In the genomic region with DNA sequence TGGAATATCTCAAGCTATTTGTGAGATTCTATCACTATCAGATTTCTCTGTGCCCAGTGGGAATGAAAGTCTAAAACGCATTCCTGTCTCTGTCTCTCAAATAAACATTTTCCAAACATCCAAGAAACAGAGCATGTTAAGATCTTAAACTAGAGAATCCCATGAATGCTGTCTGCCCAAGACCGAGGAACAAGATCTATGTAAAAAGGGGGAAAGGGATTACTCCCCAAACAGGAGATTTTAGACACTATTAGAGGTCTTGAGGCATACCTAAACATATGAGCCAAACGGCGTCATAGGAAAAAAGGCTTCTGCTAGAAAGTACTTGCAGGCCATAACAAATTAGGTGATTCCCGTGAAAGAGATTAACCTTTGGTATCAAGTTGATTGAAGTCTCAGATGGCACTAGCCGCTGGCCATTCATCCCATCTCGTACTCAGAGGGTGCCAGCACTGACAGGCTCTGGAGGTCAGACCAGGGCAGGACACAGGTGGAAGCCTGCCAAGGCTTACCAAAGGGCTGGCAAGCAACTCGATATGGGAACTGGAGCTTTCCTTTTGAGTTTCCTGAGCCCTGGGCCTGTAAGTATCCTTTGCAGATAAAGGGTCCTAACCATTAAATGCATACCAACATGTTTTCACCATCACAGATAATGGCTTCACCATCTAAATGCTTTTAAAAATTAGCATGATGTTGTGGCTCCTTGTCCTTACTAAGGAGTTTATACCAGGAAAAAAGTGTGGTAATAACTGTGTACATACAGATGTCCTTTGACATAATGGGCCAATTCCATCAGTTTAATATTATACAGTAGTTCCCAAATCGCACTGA, we compare ENCODE assay signal across 11 cellular contexts.
DNase-seq lines count a peak whose midpoint lies in the region; ATAC-seq and TF ChIP-seq lines count a peak whose summit lies in the region.
"Had no signal": no experiment of that assay in that cellular context is flagged by ENCODE, and none has a peak within 500 bp of the region (broad histone marks: within the 10 kb centered on the region; RNA-seq: fewer than 3 reads in every experiment).

No MANE protein-coding gene starts in this region.

- peak overlapping the region in 2 of 11 experiments; percentile 69 to 74; a peak in 3 of 22 replicates for H3K27ac ChIP-seq in BLaER1 treated with 17β-estradiol and CSF1 and Interleukin-3, amounts not matched to agents 10 nM and 100 nM
- H3K27ac ChIP-seq in heart right ventricle (peak overlapping the region in 9 of 10 donors; percentile 1 to 80 (median 61)), brain microvascular endothelial cell (no peak overlapping the region)
- H3K27ac ChIP-seq: KMS-11 had no signal

- H3K27me3 Mint-ChIP-seq in osteocyte (ENCODE audit: unreplicated experiment), result no peaks in the 10 kb centered on the region
- H3K27me3 Mint-ChIP-seq: naive thymus-derived CD4-positive, alpha-beta T cell; stimulated activated naive B cell treated with anti-CD40 and anti-IgM and Interleukin-4, amounts not matched to agents 10 μg/mL and 1 μg/mL and 100 μg/mL, for 72 hours had no signal

- WGBS in heart right ventricle, 2 donors, result 26 to 29% methylated on average over 9 of the region's 9 CpGs

- H3K27ac Mint-ChIP-seq in osteocyte (ENCODE audit: unreplicated experiment), result no peak overlapping the region

- no peak overlapping the region for H3K4me3 ChIP-seq in BLaER1 treated with 17β-estradiol and CSF1 and Interleukin-3, amounts not matched to agents 10 nM and 100 nM
- H3K4me3 ChIP-seq in heart right ventricle, result no peak overlapping the region
- no peak overlapping the region for H3K4me3 ChIP-seq in brain microvascular endothelial cell (ENCODE audit: low read depth, low read length)

- in situ Hi-C loops in brain microvascular endothelial cell (cut with HindIII; ENCODE audit: low pct_ligation_motif_present, low sequenced_read_pairs), result no loop called here

- intact Hi-C loops in heart right ventricle (cut with DNase I) (loop anchor here in 3 of 10 donors (5.0 to 10.0 kb wide), 3 partner anchors 34 to 226 kb away; a partner anchor contains a TSS), posterior vena cava (cut with DNase I) (no loop called here)

- H3K4me1 Mint-ChIP-seq in osteocyte (ENCODE audit: unreplicated experiment), result peaks cover 16% of the 10 kb centered on the region

- DNase-seq in amniotic epithelial cell (ENCODE audit: low read depth) (peak; percentile 64), heart right ventricle (peak; percentile 82 to 83), posterior vena cava (ENCODE audit: low spot score) (peak; percentile 86), osteocyte (ENCODE audit: extremely low spot score, unreplicated experiment) (no peak), NCI-H2081 (lab: John Stamatoyannopoulos, UW) (no peak), brain microvascular endothelial cell (no peak), GF-D8 (lab: John Stamatoyannopoulos, UW) (no peak)
- DNase-seq: naive thymus-derived CD4-positive, alpha-beta T cell; stimulated activated naive B cell treated with anti-CD40 and anti-IgM and Interleukin-4, amounts not matched to agents 10 μg/mL and 1 μg/mL and 100 μg/mL, for 72 hours had no signal

- H4K20me1 ChIP-seq in BLaER1 treated with 17β-estradiol and CSF1 and Interleukin-3, amounts not matched to agents 10 nM and 100 nM, result no peaks in the 10 kb centered on the region

- TF ChIP-seq CTCF in heart right ventricle (IDR thresholded peaks at IDR 0.05) (no peak), osteocyte (IDR thresholded peaks at IDR 0.05) (no peak), brain microvascular endothelial cell (IDR thresholded peaks at IDR 0.05; ENCODE audit: low read depth, low read length, missing control alignments) (no peak)

- peaks cover 42 to 89% (median 84%) of the 10 kb centered on the region in 10 experiments for H3K4me1 ChIP-seq in BLaER1 treated with 17β-estradiol and CSF1 and Interleukin-3, amounts not matched to agents 10 nM and 100 nM
- H3K4me1 ChIP-seq in heart right ventricle, result peaks cover 21 to 79% (median 74%) of the 10 kb centered on the region in 9 donors

- H3K9me3 Mint-ChIP-seq in osteocyte (ENCODE audit: unreplicated experiment), result peaks cover 1% of the 10 kb centered on the region
- H3K9me3 Mint-ChIP-seq: stimulated activated naive B cell treated with anti-CD40 and anti-IgM and Interleukin-4, amounts not matched to agents 10 μg/mL and 1 μg/mL and 100 μg/mL, for 72 hours had no signal

- no peaks in the 10 kb centered on the region for H3K27me3 ChIP-seq in BLaER1 treated with 17β-estradiol and CSF1 and Interleukin-3, amounts not matched to agents 10 nM and 100 nM
- no peaks in the 10 kb centered on the region for H3K27me3 ChIP-seq in heart right ventricle
- no peaks in the 10 kb centered on the region for H3K27me3 ChIP-seq in brain microvascular endothelial cell (replicated peaks)

- peaks cover 0 to 8% (median 6%) of the 10 kb centered on the region in 11 experiments; a peak in 10 of 22 replicates for H3K9me3 ChIP-seq in BLaER1 treated with 17β-estradiol and CSF1 and Interleukin-3, amounts not matched to agents 10 nM and 100 nM (replicated peaks in 1 of 11)
- no peaks in the 10 kb centered on the region for H3K9me3 ChIP-seq in heart right ventricle

- H3K36me3 ChIP-seq in BLaER1 treated with 17β-estradiol and CSF1 and Interleukin-3, amounts not matched to agents 10 nM and 100 nM, result no peaks in the 10 kb centered on the region
- H3K36me3 ChIP-seq in heart right ventricle (no peaks in the 10 kb centered on the region), brain microvascular endothelial cell (replicated peaks) (no peaks in the 10 kb centered on the region)

- H3K36me3 Mint-ChIP-seq in osteocyte (ENCODE audit: unreplicated experiment), result no peaks in the 10 kb centered on the region

- ATAC-seq in heart right ventricle, result peak; percentile 49 to 87 (median 72)
- ATAC-seq: naive thymus-derived CD4-positive, alpha-beta T cell; stimulated activated naive B cell treated with anti-CD40 and anti-IgM and Interleukin-4, amounts not matched to agents 10 μg/mL and 1 μg/mL and 100 μg/mL, for 72 hours had no signal

- no peak overlapping the region for H3K4me3 Mint-ChIP-seq in osteocyte (ENCODE audit: unreplicated experiment)
- H3K4me3 Mint-ChIP-seq: naive thymus-derived CD4-positive, alpha-beta T cell; stimulated activated naive B cell treated with anti-CD40 and anti-IgM and Interleukin-4, amounts not matched to agents 10 μg/mL and 1 μg/mL and 100 μg/mL, for 72 hours had no signal

- no peak overlapping the region for H3K9ac ChIP-seq in BLaER1 treated with 17β-estradiol and CSF1 and Interleukin-3, amounts not matched to agents 10 nM and 100 nM
- H3K9ac ChIP-seq: KMS-11 had no signal

- peak overlapping the region in 8 of 11 experiments; percentile 48 to 91 (median 77); a peak in 14 of 22 replicates for H3K4me2 ChIP-seq in BLaER1 treated with 17β-estradiol and CSF1 and Interleukin-3, amounts not matched to agents 10 nM and 100 nM
- H3K4me2 ChIP-seq: KMS-11 had no signal

Comparison
In these comparisons a context has a peak if more than half of its experiments do, and no peak if none do; other contexts are left out.
1. DNase-seq: peak in amniotic epithelial cell (single experiment), heart right ventricle (2 of 2) and posterior vena cava (single experiment); none in osteocyte (single experiment), NCI-H2081 (0 of 2), brain microvascular endothelial cell (single experiment) and GF-D8 (single experiment).